Comparison of ENCODE assay signal across 24 cellular contexts in genomic region chr3:112761062-112761638, GRCh38.
A peak's percentile ranks its signal among the peaks of the same experiment; 100 is the strongest.
DNase-seq lines count a peak whose midpoint lies in the region; ATAC-seq, FAIRE-seq and TF ChIP-seq lines count a peak whose summit lies in the region.
"Had no signal": no experiment of that assay in that cellular context is flagged by ENCODE, and none has a peak within 500 bp of the region (broad histone marks: within the 10 kb centered on the region; RNA-seq: fewer than 3 reads in every experiment).

No MANE protein-coding gene starts in this region.

- H3K79me1 ChIP-seq in IMR-90 (ENCODE audit: low read depth in 1 of 2, low read length in 2 of 2), result no peaks in the 10 kb centered on the region

- no peak for FAIRE-seq in bronchial epithelial cell (lab: Jason Lieb, UNC)

- H3K36me3 ChIP-seq in IMR-90 (ENCODE audit: control insufficient read depth, insufficient read depth, low read length) (no peaks in the 10 kb centered on the region), bronchial epithelial cell (ENCODE audit: control insufficient read depth, insufficient read depth, low read length) (no peaks in the 10 kb centered on the region)
- H3K36me3 ChIP-seq: HAP-1, transverse colon had no signal

- CTCF ChIA-PET in IMR-90 (lab: Yijun Ruan, JAX), result interaction anchor here (0.8 to 1.3 kb wide), 2 partner anchors 11 to 26 kb away, joined by 3 to 4 read pairs; no protein-coding TSS in a partner anchor

- dilution Hi-C loops in IMR-90 (cut with HindIII; ENCODE audit: low sequenced_read_pairs, unreplicated experiment), result no loop called here

- H3K27me3 ChIP-seq in IMR-90 (ENCODE audit: control insufficient read depth, insufficient read depth, low read length) (no peaks in the 10 kb centered on the region), bronchial epithelial cell (ENCODE audit: control insufficient read depth, insufficient read depth, low read length) (no peaks in the 10 kb centered on the region), foreskin keratinocyte (no peaks in the 10 kb centered on the region)
- H3K27me3 ChIP-seq: transverse colon had no signal

- peak overlapping the region; percentile 24; the same call in 1 of the 2 replicates for H2BK20ac ChIP-seq in IMR-90 (ENCODE audit: low read depth, low read length)

- TF ChIP-seq POLR2A in IMR-90 (IDR thresholded peaks at IDR 0.05; ENCODE audit: low read depth, low read length), result no peak

- no peak overlapping the region for H2AK9ac ChIP-seq in IMR-90 (replicated peaks; ENCODE audit: low read depth, low read length, poor library complexity)

- intact Hi-C loops in IMR-90 (cut with micrococcal nuclease), result no loop called here

- no peak overlapping the region for H3K4ac ChIP-seq in IMR-90 (ENCODE audit: low read depth, low read length)

- no peak overlapping the region for H4K5ac ChIP-seq in IMR-90 (ENCODE audit: low read depth, low read length)

- BruUV-seq in IMR-90 (replicated peaks; lab: Mats Ljungman, UMichigan), result no TSS peak

- 0 out of 4 replicates have a peak overlapping the region, but pooled peaks of 1 of the 2 experiments have one; percentile 2 for H4K8ac ChIP-seq in IMR-90 (ENCODE audit: low read depth in 2 of 2, low read length in 2 of 2)

- H3K9me3 ChIP-seq in IMR-90 (ENCODE audit: control insufficient read depth, insufficient read depth, low read length), result no peaks in the 10 kb centered on the region
- H3K9me3 ChIP-seq: HAP-1, transverse colon had no signal

- H3K4me3 ChIP-seq in IMR-90 (ENCODE audit: insufficient read depth, low read depth, low read length) (no peak overlapping the region), bronchial epithelial cell (ENCODE audit: low read depth, low read length) (no peak overlapping the region)
- H3K4me3 ChIP-seq: HAP-1, transverse colon had no signal

- 0 out of 2 replicates have a peak overlapping the region, but pooled peaks have one; percentile 13 for H3K23ac ChIP-seq in IMR-90 (ENCODE audit: low read depth, low read length)

- no peak overlapping the region for H3K9ac ChIP-seq in IMR-90 (ENCODE audit: low read depth, low read length)

- H4K20me1 ChIP-seq in IMR-90 (ENCODE audit: insufficient read depth, low read length), result no peaks in the 10 kb centered on the region

- H2AFZ ChIP-seq in IMR-90 (replicated peaks; ENCODE audit: low read length, poor library complexity), result no peak overlapping the region

- POLR2A ChIA-PET in IMR-90 (lab: Charles Lee; ENCODE audit: unreplicated experiment), result no interaction called here

- H3K56ac ChIP-seq in IMR-90 (ENCODE audit: extremely low read depth, insufficient read depth, low read length), result no peak overlapping the region

- H2BK5ac ChIP-seq in IMR-90 (ENCODE audit: low read depth, low read length, poor library complexity, severe bottlenecking), result peak overlapping the region; percentile 44

- no peak overlapping the region for H3K4me2 ChIP-seq in IMR-90 (ENCODE audit: low read depth, low read length)

- no peak overlapping the region for H2AK5ac ChIP-seq in IMR-90 (ENCODE audit: low read depth, low read length)

- no peak overlapping the region for H2BK15ac ChIP-seq in IMR-90 (ENCODE audit: low read depth, low read length)

- no peak overlapping the region; the same call in 1 of the 2 replicates for H3K14ac ChIP-seq in IMR-90 (replicated peaks; ENCODE audit: low read depth, low read length)

- H4K91ac ChIP-seq in IMR-90 (ENCODE audit: insufficient read depth, low read depth, low read length), result no peak overlapping the region

- ATAC-seq in IMR-90 (ENCODE audit: low read depth) (peak; percentile 65), foreskin keratinocyte (peak; percentile 44), GM19463 (IDR thresholded peaks at IDR 0.05; ENCODE audit: unreplicated experiment) (no peak), HG03196 (IDR thresholded peaks at IDR 0.05; ENCODE audit: unreplicated experiment) (no peak)
- ATAC-seq: activated naive CD8-positive, alpha-beta T cell treated with anti-CD3 and anti-CD28 coated beads, Interleukin-2, amount 50 U/mL, for 24 hours; left ventricle myocardium superior; right cardiac atrium; WTC11 had no signal

- H3K18ac ChIP-seq in IMR-90 (ENCODE audit: low read depth, low read length), result no peak overlapping the region

- in situ Hi-C loops in IMR-90 (cut with MboI; ENCODE audit: low sequenced_read_pairs), result no loop called here

- TF ChIP-seq RAD21 in IMR-90 (IDR thresholded peaks at IDR 0.05; ENCODE audit: low read length), result no peak

- TF ChIP-seq CTCF in IMR-90 (conservative IDR thresholded peaks at IDR 0.05; ENCODE audit: low read depth, low read length) (no peak), bronchial epithelial cell (IDR thresholded peaks at IDR 0.05; ENCODE audit: insufficient read depth, low read length, severe bottlenecking) (no peak), foreskin keratinocyte (conservative IDR thresholded peaks at IDR 0.05) (no peak)

- no peaks in the 10 kb centered on the region for H3K9me1 ChIP-seq in IMR-90 (ENCODE audit: insufficient read depth, low read length)

- 0 out of 2 replicates have a peak overlapping the region, but pooled peaks have one; percentile 37 for H2BK120ac ChIP-seq in IMR-90 (ENCODE audit: low read depth, low read length)

- H3K4me1 ChIP-seq in IMR-90 (ENCODE audit: control insufficient read depth, insufficient read depth, low read length), result peaks cover 2% of the 10 kb centered on the region; the same call in 1 of the 2 replicates
- peaks cover 22% of the 10 kb centered on the region for H3K4me1 ChIP-seq in foreskin keratinocyte
- H3K4me1 ChIP-seq: transverse colon had no signal

- peak; percentile 63 for DNase-seq in EH (ENCODE audit: low read depth)
- DNase-seq in IMR-90, result peak; percentile 87
- peak; percentile 71 for DNase-seq in bronchial epithelial cell (ENCODE audit: low read depth)
- DNase-seq in foreskin keratinocyte, result peak in 1 of 2 donors; percentile 20
- no peak for DNase-seq in dedifferentiated amniotic fluid mesenchymal stem cell (ENCODE audit: extremely low spot score)
- DNase-seq: activated CD4-positive, alpha-beta T cell treated with anti-CD3 and anti-CD28 coated beads, Interleukin-2, amount 10 ng/mL, durations not matched to agents 24 days and 14 days; activated effector memory CD4-positive, alpha-beta T cell treated with Interleukin-2 at 50 U/mL for 16 hours; activated naive CD8-positive, alpha-beta T cell treated with anti-CD3 and anti-CD28 coated beads, Interleukin-2, amount 50 U/mL, for 24 hours; activated T-cell treated with anti-CD3 and anti-CD28 coated beads, Interleukin-2, amount 50 U/mL, for 1 hour; DMS 273 treated with DMSO at 0.1 percent for 48 hours; left ventricle myocardium superior; NCI-H1048; NCI-H1694 treated with DMSO at 0.1 percent for 48 hours; NCI-H510A; posterior cingulate gyrus; right cardiac atrium; stimulated activated CD4-positive, alpha-beta T cell treated with anti-CD3 and anti-CD28 coated beads, Interleukin-12 subunit alpha, Interleukin-12 subunit beta, amount 100 ng/mL, for 4 hours; stimulated activated CD4-positive, alpha-beta T cell treated with anti-CD3 and anti-CD28 coated beads, Interleukin-4, amount 100 ng/mL, for 1 hour; T-helper 1 cell; transverse colon had no signal

- H3K27ac ChIP-seq in IMR-90 (ENCODE audit: insufficient read depth, low read length) (no peak overlapping the region), foreskin keratinocyte (no peak overlapping the region)
- H3K27ac ChIP-seq: transverse colon had no signal

TF ChIP-seq in IMR-90, 13 proteins besides CTCF, POLR2A, EP300 and RAD21:
- TF ChIP-seq CHD1 (IDR thresholded peaks at IDR 0.05; ENCODE audit: low read depth, low read length), result no peak
- peak; percentile 49; the same call in 1 of the 2 replicates for TF ChIP-seq CEBPB (IDR thresholded peaks at IDR 0.05; ENCODE audit: low read depth, low read length)

Comparison
In these comparisons a context has a peak if more than half of its experiments do, and no peak if none do; other contexts are left out.
1. ATAC-seq: peak in IMR-90 (single experiment) and foreskin keratinocyte (single experiment); none in GM19463 (single experiment) and HG03196 (single experiment).